29 cellular contexts compared by ENCODE assay signal in genomic region chr12:105897311-105897725, GRCh38.
"Had no signal": no experiment of that assay in that cellular context is flagged by ENCODE, and none has a peak within 500 bp of the region (broad histone marks: within the 10 kb centered on the region; RNA-seq: fewer than 3 reads in every experiment).

No MANE protein-coding gene starts in this region.

- H3K4me1 ChIP-seq: adrenal gland, ascending aorta, gastroesophageal sphincter, left lung, uterus had no signal

- H3K4me3 Mint-ChIP-seq: activated naive CD8-positive, alpha-beta T cell; activated T-helper 17 cell treated with anti-CD3 and anti-CD28 coated beads, Interleukin-2, amount 50 U/mL, for 72 hours; immature natural killer cell; mesothelial cell of epicardium; naive thymus-derived CD8-positive, alpha-beta T cell; stimulated activated effector memory CD8-positive, alpha-beta T cell treated with anti-CD3 and anti-CD28 coated beads, Interleukin-12 subunit alpha, Interleukin-12 subunit beta, amount 100 ng/mL, for 72 hours; stimulated activated naive CD8-positive, alpha-beta T cell treated with anti-CD3 and anti-CD28 coated beads, Interleukin-15, amount 100 ng/mL, for 72 hours had no signal

- H3K9me3 ChIP-seq: adrenal gland, ascending aorta, esophagus squamous epithelium, gastroesophageal sphincter, left lung, tibial nerve, uterus had no signal

- H3K27me3 ChIP-seq: adrenal gland, ascending aorta, brain microvascular endothelial cell, esophagus squamous epithelium, gastroesophageal sphincter, left lung, tibial nerve, uterus had no signal

- H3K4me3 ChIP-seq: adrenal gland, ascending aorta, esophagus squamous epithelium, gastroesophageal sphincter, left lung, lung, tibial nerve, uterus had no signal

- H3K27me3 Mint-ChIP-seq: activated naive CD8-positive, alpha-beta T cell; activated T-helper 17 cell treated with anti-CD3 and anti-CD28 coated beads, Interleukin-2, amount 50 U/mL, for 72 hours; stimulated activated naive CD8-positive, alpha-beta T cell treated with anti-CD3 and anti-CD28 coated beads, Interleukin-15, amount 100 ng/mL, for 72 hours had no signal

- FAIRE-seq: colon, endothelial cell of umbilical vein, small intestine had no signal

- H3K36me3 ChIP-seq: adrenal gland, ascending aorta, brain microvascular endothelial cell, esophagus squamous epithelium, gastroesophageal sphincter, left lung, tibial nerve, uterus had no signal

- H3K36me3 Mint-ChIP-seq: activated naive CD8-positive, alpha-beta T cell; immature natural killer cell; mesothelial cell of epicardium; naive thymus-derived CD8-positive, alpha-beta T cell; stimulated activated effector memory CD8-positive, alpha-beta T cell treated with anti-CD3 and anti-CD28 coated beads, Interleukin-12 subunit alpha, Interleukin-12 subunit beta, amount 100 ng/mL, for 72 hours had no signal

- DNase-seq: activated CD4-positive, alpha-beta T cell treated with anti-CD3 and anti-CD28 coated beads, Interleukin-2, amount 50 U/mL, for 1 hour; activated CD4-positive, CD25-positive, alpha-beta regulatory T cell treated with anti-CD3 and anti-CD28 coated beads, Interleukin-2, amount 50 U/mL, for 72 hours; activated T-cell treated with anti-CD3 and anti-CD28 coated beads, Interleukin-2, amount 50 U/mL, for 1 hour; adrenal gland; brain microvascular endothelial cell; central memory CD4-positive, alpha-beta T cell; effector memory CD4-positive, alpha-beta T cell; esophagus squamous epithelium; head of caudate nucleus; immature natural killer cell; kidney glomerular epithelial cell; left lung; naive thymus-derived CD8-positive, alpha-beta T cell; small intestine; stimulated activated CD4-positive, alpha-beta T cell treated with anti-CD3 and anti-CD28 coated beads, Interleukin-2, amount 100 ng/mL, for 24 hours; stimulated activated naive CD8-positive, alpha-beta T cell treated with anti-CD3 and anti-CD28 coated beads, Interleukin-15, amount 100 ng/mL, for 72 hours; uterus had no signal

- ATAC-seq: activated T-helper 17 cell treated with anti-CD3 and anti-CD28 coated beads, Interleukin-2, amount 50 U/mL, for 72 hours; gastroesophageal sphincter; naive thymus-derived CD8-positive, alpha-beta T cell; sciatic nerve; stimulated activated effector memory CD8-positive, alpha-beta T cell treated with anti-CD3 and anti-CD28 coated beads, Interleukin-12 subunit alpha, Interleukin-12 subunit beta, amount 100 ng/mL, for 72 hours; stimulated activated naive CD8-positive, alpha-beta T cell treated with anti-CD3 and anti-CD28 coated beads, Interleukin-15, amount 100 ng/mL, for 72 hours had no signal

- H3K27ac ChIP-seq: adrenal gland, ascending aorta, brain microvascular endothelial cell, gastroesophageal sphincter, left lung, tibial nerve, uterus, VCaP had no signal

- H3K9me3 Mint-ChIP-seq: activated T-helper 17 cell treated with anti-CD3 and anti-CD28 coated beads, Interleukin-2, amount 50 U/mL, for 72 hours; stimulated activated effector memory CD8-positive, alpha-beta T cell treated with anti-CD3 and anti-CD28 coated beads, Interleukin-12 subunit alpha, Interleukin-12 subunit beta, amount 100 ng/mL, for 72 hours had no signal

- H3K4me1 Mint-ChIP-seq: activated T-helper 17 cell treated with anti-CD3 and anti-CD28 coated beads, Interleukin-2, amount 50 U/mL, for 72 hours; immature natural killer cell; naive thymus-derived CD8-positive, alpha-beta T cell; stimulated activated effector memory CD8-positive, alpha-beta T cell treated with anti-CD3 and anti-CD28 coated beads, Interleukin-12 subunit alpha, Interleukin-12 subunit beta, amount 100 ng/mL, for 72 hours; stimulated activated naive CD8-positive, alpha-beta T cell treated with anti-CD3 and anti-CD28 coated beads, Interleukin-15, amount 100 ng/mL, for 72 hours had no signal

- H3K27ac Mint-ChIP-seq: activated naive CD8-positive, alpha-beta T cell; activated T-helper 17 cell treated with anti-CD3 and anti-CD28 coated beads, Interleukin-2, amount 50 U/mL, for 72 hours; immature natural killer cell; mesothelial cell of epicardium; naive thymus-derived CD8-positive, alpha-beta T cell; stimulated activated effector memory CD8-positive, alpha-beta T cell treated with anti-CD3 and anti-CD28 coated beads, Interleukin-12 subunit alpha, Interleukin-12 subunit beta, amount 100 ng/mL, for 72 hours; stimulated activated naive CD8-positive, alpha-beta T cell treated with anti-CD3 and anti-CD28 coated beads, Interleukin-15, amount 100 ng/mL, for 72 hours had no signal
